ENCODE assay signal across 17 cellular contexts in genomic region chr13:113632706-113633484, GRCh38. TPM values are rescaled to one million over a fixed set of nuclear protein-coding genes. Genes with fewer than 3 reads are reported as not detected.
DNase-seq lines count a peak whose midpoint lies in the region; ATAC-seq, FAIRE-seq and TF ChIP-seq lines count a peak whose summit lies in the region.
"Had no signal": no experiment of that assay in that cellular context is flagged by ENCODE, and none has a peak within 500 bp of the region (broad histone marks: within the 10 kb centered on the region; RNA-seq: fewer than 3 reads in every experiment).

No MANE protein-coding gene starts in this region.

- H3K4ac ChIP-seq in neuronal stem cell (ENCODE audit: low read length) = no peak overlapping the region

- H3K79me2 ChIP-seq in HepG2 (ENCODE audit: insufficient read depth, low read length) = peaks cover 7% of the 10 kb centered on the region

- H3K23ac ChIP-seq in neuronal stem cell (ENCODE audit: low read depth, low read length, poor library complexity) = no peak overlapping the region

- DNase-seq in right lobe of liver (peak in 2 of 3 donors; percentile 7 to 26), HepG2 (ENCODE audit: low spot score) (no peak), endodermal cell (no peak), neuronal stem cell (ENCODE audit: low spot score) (no peak), DMS114 treated with DMSO at 0.1 percent for 48 hours (lab: John Stamatoyannopoulos, UW; ENCODE audit: unreplicated experiment) (no peak), NCI-H2029 (lab: John Stamatoyannopoulos, UW) (no peak)
- DNase-seq: GOT3, HFFc6, KG1, NCI-H1092 treated with DMSO at 0.1 percent for 48 hours, NCI-H1694, NCI-H446 treated with DMSO at 0.1 percent for 48 hours, NCI-H748 treated with DMSO at 0.1 percent for 48 hours, PC-3 had no signal

- CTCF ChIA-PET in HepG2 (lab: Yijun Ruan, JAX; ENCODE audit: low intra/inter-chr PET ratio, low total read pairs) = no interaction called here

- H3K18ac ChIP-seq in neuronal stem cell (ENCODE audit: low read length) = no peak overlapping the region

- H3K4me2 ChIP-seq in HepG2 (ENCODE audit: low read depth, low read length) = no peak overlapping the region
- no peak overlapping the region for H3K4me2 ChIP-seq in neuronal stem cell (ENCODE audit: insufficient read depth, low read length, poor library complexity, severe bottlenecking)

- FAIRE-seq in HepG2 (lab: Jason Lieb, UNC) = no peak

- no peak for TF ChIP-seq RAD21 in HepG2 (CRISPR knock-in tag; IDR thresholded peaks at IDR 0.05)

- H3K27me3 ChIP-seq in right lobe of liver (no peaks in the 10 kb centered on the region), HepG2 (ENCODE audit: control insufficient read depth in 1 of 2, insufficient read depth in 2 of 2, low read length in 2 of 2) (no peaks in the 10 kb centered on the region), endodermal cell (ENCODE audit: control insufficient read depth, insufficient read depth, low read length, poor library complexity, severe bottlenecking) (no peaks in the 10 kb centered on the region), neuronal stem cell (ENCODE audit: control insufficient read depth in 3 of 3, insufficient read depth in 3 of 3, low read depth in 1 of 3, low read length in 3 of 3) (peaks cover 0 to 2% (median 0%) of the 10 kb centered on the region in 3 experiments)

- no peaks in the 10 kb centered on the region for H3K4me1 Mint-ChIP-seq in endodermal cell

- POLR2A ChIA-PET in HepG2 (lab: Yijun Ruan, JAX) = no interaction called here

- no peaks in the 10 kb centered on the region for H3K9me3 ChIP-seq in right lobe of liver
- no peaks in the 10 kb centered on the region for H3K9me3 ChIP-seq in HepG2 (ENCODE audit: low read length)
- no peaks in the 10 kb centered on the region for H3K9me3 ChIP-seq in endodermal cell (ENCODE audit: control insufficient read depth, low read length)
- H3K9me3 ChIP-seq in neuronal stem cell (replicated peaks in 1 of 2; ENCODE audit: control insufficient read depth in 2 of 2, insufficient read depth in 1 of 2, low read depth in 1 of 2, low read length in 2 of 2) = peaks cover 0 to 5% of the 10 kb centered on the region in 2 donors

- intact Hi-C loops in right lobe of liver (cut with DNase I) (no loop called here), HepG2 (cut with micrococcal nuclease; ENCODE audit: unreplicated experiment) (no loop called here)

- no peak overlapping the region for H4K91ac ChIP-seq in neuronal stem cell (ENCODE audit: low read depth, low read length, poor library complexity)

- no peaks in the 10 kb centered on the region for H3K4me1 ChIP-seq in right lobe of liver
- H3K4me1 ChIP-seq in HepG2 (ENCODE audit: insufficient read depth, low read length) = no peaks in the 10 kb centered on the region
- H3K4me1 ChIP-seq in endodermal cell (ENCODE audit: control insufficient read depth, insufficient read depth, low read length) = no peaks in the 10 kb centered on the region
- peaks cover 0 to 6% of the 10 kb centered on the region in 2 donors for H3K4me1 ChIP-seq in neuronal stem cell (ENCODE audit: control insufficient read depth in 2 of 2, insufficient read depth in 1 of 2, low read depth in 1 of 2, low read length in 2 of 2)

- H4K8ac ChIP-seq in neuronal stem cell (ENCODE audit: low read depth, low read length) = no peak overlapping the region

- H3K9ac ChIP-seq in HepG2 (ENCODE audit: insufficient read depth, low read depth, low read length) (no peak overlapping the region), endodermal cell (ENCODE audit: extremely low read depth, low read length, poor library complexity, severe bottlenecking) (no peak overlapping the region), neuronal stem cell (ENCODE audit: low read depth, low read length, poor library complexity) (peak overlapping the region; percentile 15)

- TF ChIP-seq POLR2A in right lobe of liver (IDR thresholded peaks at IDR 0.05) = no peak
- no peak for TF ChIP-seq POLR2A in HepG2 (IDR thresholded peaks at IDR 0.05; ENCODE audit: insufficient read depth in 1 of 2, low read depth in 2 of 2, low read length in 2 of 2)

- H3K36me3 ChIP-seq in right lobe of liver (peaks cover 0 to 46% (median 14%) of the 10 kb centered on the region in 4 donors), HepG2 (replicated peaks in 1 of 2; ENCODE audit: control insufficient read depth in 1 of 2, insufficient read depth in 2 of 2, low read length in 2 of 2) (peaks cover 34 to 90% of the 10 kb centered on the region in 2 experiments), endodermal cell (ENCODE audit: control insufficient read depth, insufficient read depth, low read length) (peaks cover 78% of the 10 kb centered on the region), neuronal stem cell (replicated peaks in 1 of 2; ENCODE audit: control insufficient read depth in 2 of 2, insufficient read depth in 2 of 2, low read length in 2 of 2) (peaks cover 71 to 100% of the 10 kb centered on the region in 2 donors)

- H3K14ac ChIP-seq in neuronal stem cell (ENCODE audit: low read length) = no peak overlapping the region

- no TSS peak for BruUV-seq in HepG2 (replicated peaks; lab: Mats Ljungman, UMichigan)

- peak overlapping the region; percentile 38 for H3K27ac Mint-ChIP-seq in endodermal cell
- H3K27ac Mint-ChIP-seq: CD8-positive, alpha-beta memory T cell; HFFc6 had no signal

- H2BK12ac ChIP-seq in neuronal stem cell (ENCODE audit: low read length) = no peak overlapping the region

- H2BK15ac ChIP-seq in neuronal stem cell (ENCODE audit: low read length) = no peak overlapping the region

- WGBS in right lobe of liver (ENCODE audit: insufficient coverage, low coverage, low lambda C conversion rate, missing lambda C conversion rate) = 98% methylated on average over 22 of the region's 38 CpGs
- 97% methylated on average over 38 of the region's 38 CpGs for WGBS in HepG2 (ENCODE audit: low lambda C conversion rate)
- WGBS in endodermal cell (ENCODE audit: insufficient coverage in 1 of 2, insufficient read length in 1 of 2), 2 experiments = 96 to 99% methylated on average over 27 to 38 of the region's 38 CpGs
- no CpG with 5 or more reads among the region's 38 CpGs for WGBS in neuronal stem cell (ENCODE audit: extremely low coverage in 2 of 2, insufficient read length in 2 of 2, insufficient replicate concordance in 1 of 2), 2 donors

- no peak overlapping the region for H2BK120ac ChIP-seq in neuronal stem cell (ENCODE audit: low read depth, low read length)

- H3K9me3 Mint-ChIP-seq in endodermal cell = no peaks in the 10 kb centered on the region
- H3K9me3 Mint-ChIP-seq: CD8-positive, alpha-beta memory T cell; HFFc6 had no signal

- TF ChIP-seq EP300 in HepG2 (IDR thresholded peaks at IDR 0.05; ENCODE audit: low read depth in 2 of 2, low read length in 2 of 2) = no peak
- no peak for TF ChIP-seq EP300 in HepG2 (CRISPR knock-in tag; IDR thresholded peaks at IDR 0.05; ENCODE audit: borderline replicate concordance)

- H3K4me3 ChIP-seq in right lobe of liver (no peak overlapping the region), HepG2 (replicated peaks in 1 of 3; ENCODE audit: insufficient read depth in 1 of 3, low read depth in 2 of 3, low read length in 3 of 3) (no peak overlapping the region), endodermal cell (ENCODE audit: low read length) (no peak overlapping the region), neuronal stem cell (ENCODE audit: low read length in 2 of 2) (no peak overlapping the region)

- TF ChIP-seq CTCF in right lobe of liver (IDR thresholded peaks at IDR 0.05) (no peak), HepG2 (CRISPR knock-in tag; IDR thresholded peaks at IDR 0.05) (no peak), endodermal cell (conservative IDR thresholded peaks at IDR 0.05) (no peak)

- H4K20me1 ChIP-seq in HepG2 (ENCODE audit: insufficient read depth, low read length) = 0 out of 2 replicates have a peak, but pooled peaks cover 3% of the 10 kb centered on the region

- H3K36me3 Mint-ChIP-seq in endodermal cell (ENCODE audit: low read depth) = peaks cover 77% of the 10 kb centered on the region

- in situ Hi-C loops in HepG2 (cut with HindIII; ENCODE audit: extremely low pct_ligation_motif_present, low pct_unique_long_range_greater_than_20kb) = no loop called here

- H2AFZ ChIP-seq in HepG2 (ENCODE audit: low read length) (no peak overlapping the region), neuronal stem cell (ENCODE audit: low read length) (no peak overlapping the region)

- H3K27me3 Mint-ChIP-seq in endodermal cell (ENCODE audit: insufficient read depth) = no peaks in the 10 kb centered on the region
- H3K27me3 Mint-ChIP-seq: CD8-positive, alpha-beta memory T cell had no signal

- ATAC-seq in right lobe of liver = no peak
- ATAC-seq in HepG2 = no peak
- no peak for ATAC-seq in GM21717 (IDR thresholded peaks at IDR 0.05; ENCODE audit: unreplicated experiment)
- ATAC-seq: PC-3 had no signal

- H3K27ac ChIP-seq in right lobe of liver (no peak overlapping the region), HepG2 (ENCODE audit: extremely low read length, insufficient read depth, low read length) (no peak overlapping the region), endodermal cell (ENCODE audit: low read depth, low read length) (no peak overlapping the region), neuronal stem cell (replicated peaks; ENCODE audit: low read length) (no peak overlapping the region)

- H2AK5ac ChIP-seq in neuronal stem cell (ENCODE audit: low read depth, low read length) = no peak overlapping the region

- H3K4me3 Mint-ChIP-seq in endodermal cell = no peak overlapping the region
- H3K4me3 Mint-ChIP-seq: CD8-positive, alpha-beta memory T cell; HFFc6 had no signal

- H3K79me1 ChIP-seq in neuronal stem cell (ENCODE audit: low read depth, low read length) = peaks cover 13% of the 10 kb centered on the region

- no peak overlapping the region for H2BK5ac ChIP-seq in neuronal stem cell (ENCODE audit: low read length)

RNA-seq across cellular contexts. Expression of gene ATP4B, which starts 25.1 kb away (rescaled TPM):
- total RNA-seq in right lobe of liver (not detected), HepG2 (2016; rRNA removed; fragmentation: Illumina TruSeq; extraction: Trizol) (not detected in 2 replicates), endodermal cell (not detected)
- total RNA-seq in HepG2 (2016; cell fraction: cytosol; rRNA removed; fragmentation: Illumina TruSeq; extraction: Trizol; ENCODE audit: low read depth) = not detected in 2 replicates
- total RNA-seq in HepG2 (2016; cell fraction: insoluble cytoplasmic fraction; rRNA removed; fragmentation: Illumina TruSeq; extraction: Trizol) = not detected in 2 replicates
- not detected in 2 replicates for total RNA-seq in HepG2 (2016; cell fraction: membrane; rRNA removed; fragmentation: Illumina TruSeq; extraction: Trizol)
- total RNA-seq in HepG2 (2016; cell fraction: nucleus; rRNA removed; fragmentation: Illumina TruSeq; extraction: Trizol) = not detected in 2 replicates
- not detected in 2 replicates for polyA plus RNA-seq in HepG2 (2011; rRNA removed)
- not detected in 2 replicates for polyA plus RNA-seq in HepG2 (2011; cell fraction: cytosol; rRNA removed)
- polyA plus RNA-seq in HepG2 (2011; cell fraction: nucleus; rRNA removed) = not detected in 2 replicates
- not detected in 2 replicates for polyA plus RNA-seq in HepG2 (2012)
- polyA plus RNA-seq in HepG2 (2016; cell fraction: cytosol; fragmentation: Illumina TruSeq; extraction: Trizol; ENCODE audit: low read depth) = not detected in 2 replicates
- not detected in 2 replicates for polyA plus RNA-seq in HepG2 (2016; cell fraction: insoluble cytoplasmic fraction; fragmentation: Illumina TruSeq; extraction: Trizol; ENCODE audit: low read depth)
- not detected in 2 replicates for polyA plus RNA-seq in HepG2 (2016; cell fraction: membrane; fragmentation: Illumina TruSeq; extraction: Trizol; ENCODE audit: low read depth)
- polyA plus RNA-seq in HepG2 (2016; cell fraction: nucleus; fragmentation: Illumina TruSeq; extraction: Trizol; ENCODE audit: insufficient read depth, low read depth) = not detected in 2 replicates
- not detected in 2 replicates for polyA minus RNA-seq in HepG2 (2011; rRNA and poly(A)+ RNA removed; ENCODE audit: low replicate concordance)
- polyA minus RNA-seq in HepG2 (2011; cell fraction: cytosol; rRNA and poly(A)+ RNA removed) = not detected in 2 replicates
- not detected in 2 replicates for polyA minus RNA-seq in HepG2 (2011; cell fraction: nucleus; rRNA and poly(A)+ RNA removed)
- polyA plus RNA-seq in endodermal cell (2013, experiment 1 of 2) = not detected
- not detected for polyA plus RNA-seq in endodermal cell (2013, experiment 2 of 2)
- polyA plus RNA-seq in neuronal stem cell (2013, experiment 1 of 2) = not detected
- not detected for polyA plus RNA-seq in neuronal stem cell (2013, experiment 2 of 2)
- total RNA-seq: CD8-positive, alpha-beta memory T cell; HFFc6; MCF 10A; PC-3 had no signal
- polyA plus RNA-seq: CD8-positive, alpha-beta memory T cell had no signal

RNA-seq across cellular contexts. Expression of gene GRK1, which starts 34.1 kb away (rescaled TPM):
- not detected for total RNA-seq in right lobe of liver
- 0.07 TPM in 1 of 2 replicates, not detected in the other for total RNA-seq in HepG2 (2016; rRNA removed; fragmentation: Illumina TruSeq; extraction: Trizol)
- total RNA-seq in HepG2 (2016; cell fraction: cytosol; rRNA removed; fragmentation: Illumina TruSeq; extraction: Trizol; ENCODE audit: low read depth) = 0.09 and 0.20 TPM in 2 replicates
- total RNA-seq in HepG2 (2016; cell fraction: insoluble cytoplasmic fraction; rRNA removed; fragmentation: Illumina TruSeq; extraction: Trizol) = not detected in 2 replicates
- total RNA-seq in HepG2 (2016; cell fraction: membrane; rRNA removed; fragmentation: Illumina TruSeq; extraction: Trizol) = 0.06 TPM in 1 of 2 replicates, not detected in the other
- 0.16 and 0.19 TPM in 2 replicates for total RNA-seq in HepG2 (2016; cell fraction: nucleus; rRNA removed; fragmentation: Illumina TruSeq; extraction: Trizol)
- polyA plus RNA-seq in HepG2 (2011; rRNA removed) = 0.03 and 0.12 TPM in 2 replicates
- 0.04 and 0.06 TPM in 2 replicates for polyA plus RNA-seq in HepG2 (2011; cell fraction: cytosol; rRNA removed)
- polyA plus RNA-seq in HepG2 (2011; cell fraction: nucleus; rRNA removed) = 0.21 and 0.24 TPM in 2 replicates
- polyA plus RNA-seq in HepG2 (2012) = not detected in 2 replicates
- 0.03 TPM in 2 replicates for polyA plus RNA-seq in HepG2 (2016; cell fraction: cytosol; fragmentation: Illumina TruSeq; extraction: Trizol; ENCODE audit: low read depth)
- not detected in 2 replicates for polyA plus RNA-seq in HepG2 (2016; cell fraction: insoluble cytoplasmic fraction; fragmentation: Illumina TruSeq; extraction: Trizol; ENCODE audit: low read depth)
- polyA plus RNA-seq in HepG2 (2016; cell fraction: membrane; fragmentation: Illumina TruSeq; extraction: Trizol; ENCODE audit: low read depth) = not detected in 2 replicates
- polyA plus RNA-seq in HepG2 (2016; cell fraction: nucleus; fragmentation: Illumina TruSeq; extraction: Trizol; ENCODE audit: insufficient read depth, low read depth) = 0.13 TPM in 1 of 2 replicates, not detected in the other
- polyA minus RNA-seq in HepG2 (2011; rRNA and poly(A)+ RNA removed; ENCODE audit: low replicate concordance) = 0.06 TPM in 1 of 2 replicates, not detected in the other
- polyA minus RNA-seq in HepG2 (2011; cell fraction: cytosol; rRNA and poly(A)+ RNA removed) = not detected in 2 replicates
- polyA minus RNA-seq in HepG2 (2011; cell fraction: nucleus; rRNA and poly(A)+ RNA removed) = 0.12 and 0.13 TPM in 2 replicates
- 1 to 10 TPM; 1.7 to 2.5 TPM for total RNA-seq in endodermal cell
- polyA plus RNA-seq in endodermal cell (2013, experiment 1 of 2) = 0.25 TPM
- 0.17 TPM for polyA plus RNA-seq in endodermal cell (2013, experiment 2 of 2)
- polyA plus RNA-seq in neuronal stem cell (2013, experiment 1 of 2) = 0.11 TPM
- polyA plus RNA-seq in neuronal stem cell (2013, experiment 2 of 2) = 0.10 TPM
- total RNA-seq: CD8-positive, alpha-beta memory T cell; HFFc6; MCF 10A; PC-3 had no signal
- polyA plus RNA-seq: CD8-positive, alpha-beta memory T cell had no signal

RNA-seq across cellular contexts. Expression of gene TFDP1, which starts 48.3 kb away (rescaled TPM):
- total RNA-seq in right lobe of liver (10 to 100 TPM; 21.7 to 26.9 (median 25.1) TPM), HepG2 (2016; rRNA removed; fragmentation: Illumina TruSeq; extraction: Trizol) (78.3 and 84.2 TPM in 2 replicates), endodermal cell (10 to 100 TPM; 74.8 to 76.1 TPM)
- total RNA-seq in HepG2 (2016; cell fraction: cytosol; rRNA removed; fragmentation: Illumina TruSeq; extraction: Trizol; ENCODE audit: low read depth) = 194 and 195 TPM in 2 replicates
- total RNA-seq in HepG2 (2016; cell fraction: insoluble cytoplasmic fraction; rRNA removed; fragmentation: Illumina TruSeq; extraction: Trizol) = 67.1 and 88.3 TPM in 2 replicates
- 221 and 222 TPM in 2 replicates for total RNA-seq in HepG2 (2016; cell fraction: membrane; rRNA removed; fragmentation: Illumina TruSeq; extraction: Trizol)
- 49.7 and 57.5 TPM in 2 replicates for total RNA-seq in HepG2 (2016; cell fraction: nucleus; rRNA removed; fragmentation: Illumina TruSeq; extraction: Trizol)
- 31.6 and 38.0 TPM in 2 replicates for polyA plus RNA-seq in HepG2 (2011; rRNA removed)
- 25.7 and 26.3 TPM in 2 replicates for polyA plus RNA-seq in HepG2 (2011; cell fraction: cytosol; rRNA removed)
- 37.1 and 39.8 TPM in 2 replicates for polyA plus RNA-seq in HepG2 (2011; cell fraction: nucleus; rRNA removed)
- 25.2 and 38.0 TPM in 2 replicates for polyA plus RNA-seq in HepG2 (2012)
- 283 and 288 TPM in 2 replicates for polyA plus RNA-seq in HepG2 (2016; cell fraction: cytosol; fragmentation: Illumina TruSeq; extraction: Trizol; ENCODE audit: low read depth)
- 98.5 and 123 TPM in 2 replicates for polyA plus RNA-seq in HepG2 (2016; cell fraction: insoluble cytoplasmic fraction; fragmentation: Illumina TruSeq; extraction: Trizol; ENCODE audit: low read depth)
- 260 and 268 TPM in 2 replicates for polyA plus RNA-seq in HepG2 (2016; cell fraction: membrane; fragmentation: Illumina TruSeq; extraction: Trizol; ENCODE audit: low read depth)
- polyA plus RNA-seq in HepG2 (2016; cell fraction: nucleus; fragmentation: Illumina TruSeq; extraction: Trizol; ENCODE audit: insufficient read depth, low read depth) = 93.4 and 97.4 TPM in 2 replicates
- 27.0 and 92.2 TPM in 2 replicates for polyA minus RNA-seq in HepG2 (2011; rRNA and poly(A)+ RNA removed; ENCODE audit: low replicate concordance)
- polyA minus RNA-seq in HepG2 (2011; cell fraction: cytosol; rRNA and poly(A)+ RNA removed) = 13.8 and 22.4 TPM in 2 replicates
- 24.0 and 26.7 TPM in 2 replicates for polyA minus RNA-seq in HepG2 (2011; cell fraction: nucleus; rRNA and poly(A)+ RNA removed)
- polyA plus RNA-seq in endodermal cell (2013, experiment 1 of 2) = 84.3 TPM
- polyA plus RNA-seq in endodermal cell (2013, experiment 2 of 2) = 82.9 TPM
- polyA plus RNA-seq in neuronal stem cell (2013, experiment 1 of 2) = 74.2 TPM
- 75.8 TPM for polyA plus RNA-seq in neuronal stem cell (2013, experiment 2 of 2)

Comparison
In these comparisons a context has a peak if more than half of its experiments do, and no peak if none do; other contexts are left out.
1. DNase-seq: peak in right lobe of liver (2 of 3); none in HepG2 (single experiment), endodermal cell (single experiment), neuronal stem cell (single experiment), DMS114 treated with DMSO at 0.1 percent for 48 hours (single experiment) and NCI-H2029 (single experiment).